In the genomic region with DNA sequence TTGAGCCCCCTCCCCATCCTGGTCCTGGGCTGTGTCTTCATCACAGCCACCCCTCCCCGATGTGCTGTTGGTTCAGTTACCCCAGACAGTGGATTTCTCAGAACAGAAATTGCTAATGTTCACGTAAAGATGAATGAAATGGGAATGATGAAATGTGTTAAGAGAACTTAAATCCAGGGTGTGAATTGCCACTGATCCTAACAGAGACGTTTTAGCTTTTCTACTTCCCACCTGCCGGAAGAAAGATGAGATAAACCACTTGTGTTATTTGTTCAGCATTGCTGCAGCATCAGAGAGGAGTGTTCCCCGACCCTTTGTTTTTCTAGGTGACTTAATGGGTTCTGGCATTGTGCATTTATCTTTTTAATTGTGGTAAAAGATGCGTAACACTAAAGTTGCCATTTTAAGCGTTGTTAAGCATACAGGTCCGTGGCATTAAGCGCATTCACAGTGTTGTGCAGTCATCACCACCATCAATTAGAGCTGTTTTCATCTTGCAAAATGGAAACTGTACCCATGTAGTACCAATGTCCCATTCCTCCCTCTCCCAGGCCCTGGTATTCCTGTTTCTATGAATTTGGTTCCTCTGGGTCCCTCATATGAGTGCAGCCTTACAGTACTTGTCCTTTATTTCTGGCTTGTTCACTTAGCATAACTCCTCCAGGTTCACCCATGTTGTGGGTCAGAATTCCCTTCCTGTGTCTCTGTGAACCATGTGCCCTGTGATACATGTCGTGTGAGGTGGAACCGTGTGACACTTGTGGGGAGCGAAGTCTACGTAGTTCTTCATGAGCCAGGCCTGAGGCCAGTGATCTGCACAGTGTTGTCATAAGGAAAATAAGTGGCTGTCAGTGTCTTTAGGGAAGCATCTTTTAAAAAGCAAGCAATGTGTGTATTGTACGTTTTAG, we compare ENCODE assay signal across 13 cellular contexts.
DNase-seq lines count a peak whose midpoint lies in the region; ATAC-seq lines count a peak whose summit lies in the region.
"Had no signal": no experiment of that assay in that cellular context is flagged by ENCODE, and none has a peak within 500 bp of the region (broad histone marks: within the 10 kb centered on the region; RNA-seq: fewer than 3 reads in every experiment).

No MANE protein-coding gene starts in this region.

- ATAC-seq in left lobe of liver = no peak

- peak; percentile 63 for DNase-seq in COLO668 (lab: John Stamatoyannopoulos, UW; ENCODE audit: unreplicated experiment)
- peak; percentile 91 for DNase-seq in NCI-H1092 treated with DMSO at 0.1 percent for 48 hours (lab: John Stamatoyannopoulos, UW)
- DNase-seq in NCI-H2227 (lab: John Stamatoyannopoulos, UW; ENCODE audit: unreplicated experiment) = peak; percentile 15
- DNase-seq in left lobe of liver (ENCODE audit: low spot score) = peak; percentile 40
- no peak for DNase-seq in inferior parietal cortex (ENCODE audit: extremely low spot score)
- DNase-seq in SK-N-DZ (ENCODE audit: low spot score) = no peak
- no peak for DNase-seq in substantia nigra (lab: John Stamatoyannopoulos, UW)
- DNase-seq in DMS 273 treated with DMSO at 0.1 percent for 48 hours (lab: John Stamatoyannopoulos, UW) = no peak
- DNase-seq: activated CD4-positive, alpha-beta T cell treated with anti-CD3 and anti-CD28 coated beads for 4 hours; Kasumi-1; NCI-H524; stimulated activated CD4-positive, alpha-beta T cell treated with anti-CD3 and anti-CD28 coated beads, Interleukin-12 subunit alpha, Interleukin-12 subunit beta, amount 100 ng/mL, for 4 hours; T-helper 2 cell had no signal

- H3K27ac ChIP-seq in substantia nigra (ENCODE audit: low read depth, low read length, poor library complexity, severe bottlenecking) = no peak overlapping the region

Comparison
In these comparisons a context has a peak if more than half of its experiments do, and no peak if none do; other contexts are left out.
1. DNase-seq: peak in COLO668 (single experiment), NCI-H1092 treated with DMSO at 0.1 percent for 48 hours (single experiment), NCI-H2227 (single experiment) and left lobe of liver (single experiment); none in inferior parietal cortex (single experiment), SK-N-DZ (single experiment), substantia nigra (0 of 49) and DMS 273 treated with DMSO at 0.1 percent for 48 hours (single experiment).